17 cellular contexts compared by ENCODE assay signal in genomic region chr2:229733606-229734205, GRCh38.
"Had no signal": no experiment of that assay in that cellular context is flagged by ENCODE, and none has a peak within 500 bp of the region (broad histone marks: within the 10 kb centered on the region; RNA-seq: fewer than 3 reads in every experiment).

No MANE protein-coding gene starts in this region.

- DNase-seq: activated B cell treated with CpG ODN at 0.5 μM for 24 hours; activated CD4-positive, alpha-beta T cell treated with anti-CD3 and anti-CD28 coated beads for 48 hours; activated CD8-positive, alpha-beta memory T cell treated with anti-CD3 and anti-CD28 coated beads, Interleukin-2, amount 50 U/mL, for 4 hours; activated CD8-positive, alpha-beta T cell treated with anti-CD3 and anti-CD28 coated beads, Interleukin-2, amount 10 ng/mL, durations not matched to agents 7 days and 5 days; activated naive CD8-positive, alpha-beta T cell treated with anti-CD3 and anti-CD28 coated beads, Interleukin-2, amount 10 ng/mL, durations not matched to agents 7 days and 5 days; brain microvascular endothelial cell; cortex of kidney; effector CD4-positive, alpha-beta T cell; foreskin keratinocyte; islet precursor cell; naive B cell; ovary; stimulated activated CD4-positive, alpha-beta T cell treated with anti-CD3 and anti-CD28 coated beads, Interleukin-1b, Interleukin-23, amount 100 ng/mL, for 48 hours; stomach; T-helper 17 cell; testis had no signal

- H3K36me3 ChIP-seq: brain microvascular endothelial cell, neural progenitor cell, ovary, stomach had no signal

- H3K27me3 ChIP-seq: brain microvascular endothelial cell, neural progenitor cell, ovary, stomach, testis had no signal

- H3K4me3 ChIP-seq: neural progenitor cell, ovary, stomach, testis had no signal

- H3K9me3 ChIP-seq: ovary, testis had no signal

- H3K4me1 ChIP-seq: foreskin keratinocyte, neural progenitor cell, stomach, testis had no signal

- H3K27ac ChIP-seq: brain microvascular endothelial cell, foreskin keratinocyte, neural progenitor cell, ovary, stomach, testis had no signal

- H3K9ac ChIP-seq: neural progenitor cell had no signal
